Comparison of ENCODE assay signal across 13 cellular contexts in the genomic region with DNA sequence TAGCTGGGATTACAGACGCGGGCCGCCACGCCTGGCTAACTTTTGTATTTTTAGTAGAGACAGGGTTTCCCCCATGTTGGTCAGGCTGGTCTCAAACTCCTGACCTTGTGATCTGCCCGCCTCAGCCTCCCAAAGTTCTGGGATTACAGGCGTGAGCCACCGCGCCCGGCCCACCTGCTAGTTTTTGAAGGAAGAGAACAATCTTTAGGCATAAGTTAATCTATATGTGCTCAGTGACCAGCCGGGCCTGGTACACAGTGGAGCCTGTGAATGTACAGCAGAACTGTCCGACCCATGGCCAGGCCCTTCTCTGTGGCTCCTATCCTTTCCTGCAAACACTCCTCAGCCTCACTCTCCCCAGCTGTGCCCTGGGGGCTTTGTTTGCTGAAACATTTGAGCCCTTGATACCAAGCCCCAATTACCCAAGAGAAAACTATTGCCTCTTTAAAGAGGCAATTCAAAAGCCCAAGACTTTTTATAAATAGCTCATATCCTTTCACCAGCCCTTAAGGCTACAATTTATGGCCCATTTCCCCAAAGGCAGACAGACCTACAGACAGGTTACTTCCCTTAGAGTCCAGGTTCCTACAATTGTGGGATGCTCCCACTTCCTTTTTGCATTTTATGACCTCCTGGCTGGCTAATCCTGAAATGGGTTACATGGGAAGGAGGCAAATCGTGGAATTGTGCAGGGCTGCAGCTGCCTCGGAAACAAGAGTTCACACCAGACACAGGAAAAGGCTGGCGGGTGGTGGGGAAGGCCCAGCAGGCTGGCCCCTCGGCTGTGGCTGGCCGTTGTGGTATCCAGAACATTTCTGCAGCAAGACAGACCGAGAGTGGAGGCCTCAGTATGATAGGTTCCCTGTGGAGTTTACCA. TPM values are rescaled to one million over a fixed set of nuclear protein-coding genes. Genes with fewer than 3 reads are reported as not detected.
DNase-seq lines count a peak whose midpoint lies in the region; ATAC-seq, FAIRE-seq and TF ChIP-seq lines count a peak whose summit lies in the region.
"Had no signal": no experiment of that assay in that cellular context is flagged by ENCODE, and none has a peak within 500 bp of the region (broad histone marks: within the 10 kb centered on the region; RNA-seq: fewer than 3 reads in every experiment).

No MANE protein-coding gene starts in this region.

- peaks cover 8% of the 10 kb centered on the region for H3K4me1 Mint-ChIP-seq in activated T-cell treated with anti-CD3 and anti-CD28 coated beads, Interleukin-2, amount 50 U/mL, for 4 hours (ENCODE audit: low read depth)

- no peak overlapping the region for H3K4me3 ChIP-seq in HUES6 (ENCODE audit: low read depth, low read length)
- H3K4me3 ChIP-seq in lower lobe of right lung = no peak overlapping the region

- H3K36me3 Mint-ChIP-seq in activated T-cell treated with anti-CD3 and anti-CD28 coated beads, Interleukin-2, amount 50 U/mL, for 4 hours (ENCODE audit: insufficient read depth) = no peaks in the 10 kb centered on the region
- H3K36me3 Mint-ChIP-seq: CD8-positive, alpha-beta T cell had no signal

- peak overlapping the region; percentile 5 for H3K9ac ChIP-seq in HUES6 (ENCODE audit: low read length)

- no peaks in the 10 kb centered on the region for H3K27me3 Mint-ChIP-seq in activated T-cell treated with anti-CD3 and anti-CD28 coated beads, Interleukin-2, amount 50 U/mL, for 4 hours (ENCODE audit: low read depth)

- H3K27me3 ChIP-seq in HUES6 (ENCODE audit: control insufficient read depth, insufficient read depth, low read length) (no peaks in the 10 kb centered on the region), lower lobe of right lung (ENCODE audit: low read depth) (no peaks in the 10 kb centered on the region)

- no peak for FAIRE-seq in frontal cortex (lab: Jason Lieb, UNC)

- DNase-seq in lower lobe of right lung = no peak
- no peak for DNase-seq in Kasumi-1 (lab: John Stamatoyannopoulos, UW)
- no peak for DNase-seq in activated T-cell treated with anti-CD3 and anti-CD28 coated beads, Interleukin-2, amount 50 U/mL, for 4 hours
- DNase-seq in frontal cortex (ENCODE audit: low spot score in 2 of 2) = no peak
- DNase-seq: activated CD8-positive, alpha-beta memory T cell treated with anti-CD3 and anti-CD28 coated beads for 24 hours; CD8-positive, alpha-beta T cell; NCI-H2029 treated with DMSO at 0.1 percent for 48 hours; SHP77 had no signal

- ATAC-seq in GM18498 (IDR thresholded peaks at IDR 0.05; ENCODE audit: unreplicated experiment) (peak; percentile 68), GM21529 (IDR thresholded peaks at IDR 0.05; ENCODE audit: unreplicated experiment) (peak; percentile 51), lower lobe of right lung (no peak), HG02840 (IDR thresholded peaks at IDR 0.05; ENCODE audit: low FRiP score, unreplicated experiment) (no peak)
- ATAC-seq in activated T-cell treated with anti-CD3 and anti-CD28 coated beads, Interleukin-2, amount 50 U/mL, for 4 hours = no peak
- ATAC-seq: CD8-positive, alpha-beta T cell had no signal

- intact Hi-C loops in lower lobe of right lung (cut with DNase I) = no loop called here

- H3K9me3 ChIP-seq in HUES6 (ENCODE audit: control insufficient read depth, insufficient read depth, low read depth, low read length) (no peaks in the 10 kb centered on the region), lower lobe of right lung (no peaks in the 10 kb centered on the region)
- H3K9me3 ChIP-seq: neutrophil had no signal

- H3K36me3 ChIP-seq in HUES6 (ENCODE audit: control insufficient read depth, insufficient read depth, low read length) (peaks cover 4% of the 10 kb centered on the region; the same call in 1 of the 2 replicates), lower lobe of right lung (no peaks in the 10 kb centered on the region)
- H3K36me3 ChIP-seq: neutrophil had no signal

- no peaks in the 10 kb centered on the region for H3K9me3 Mint-ChIP-seq in activated T-cell treated with anti-CD3 and anti-CD28 coated beads, Interleukin-2, amount 50 U/mL, for 4 hours
- H3K9me3 Mint-ChIP-seq: CD8-positive, alpha-beta T cell had no signal

- H3K27ac ChIP-seq in HUES6 (ENCODE audit: low read depth, low read length) = 0 out of 2 replicates have a peak overlapping the region, but pooled peaks have one; percentile 20
- peak overlapping the region; percentile 11 for H3K27ac ChIP-seq in lower lobe of right lung
- H3K27ac ChIP-seq: neutrophil had no signal

- TF ChIP-seq CTCF in lower lobe of right lung (IDR thresholded peaks at IDR 0.05) = no peak

- H3K4me1 ChIP-seq in HUES6 (ENCODE audit: control insufficient read depth, insufficient read depth, low read length) (peaks cover 56% of the 10 kb centered on the region), lower lobe of right lung (peaks cover 14% of the 10 kb centered on the region)

- no peak overlapping the region for H3K4me3 Mint-ChIP-seq in activated T-cell treated with anti-CD3 and anti-CD28 coated beads, Interleukin-2, amount 50 U/mL, for 4 hours
- H3K4me3 Mint-ChIP-seq: CD8-positive, alpha-beta T cell had no signal

RNA-seq across cellular contexts. Expression of gene SPRY4, which starts 37.5 kb away (rescaled TPM):
- total RNA-seq in lower lobe of right lung = 42.7 TPM
- total RNA-seq in activated T-cell treated with anti-CD3 and anti-CD28 coated beads, Interleukin-2, amount 50 U/mL, for 4 hours = 1 to 10 TPM; 2.6 to 3.3 (median 3.0) TPM
- total RNA-seq in frontal cortex = 4.5 TPM

Comparison
In these comparisons a context has a peak if more than half of its experiments do, and no peak if none do; other contexts are left out.
1. ATAC-seq: peak in GM18498 (single experiment) and GM21529 (single experiment); none in lower lobe of right lung (0 of 2), HG02840 (single experiment) and activated T-cell treated with anti-CD3 and anti-CD28 coated beads, Interleukin-2, amount 50 U/mL, for 4 hours (0 of 2).